25 cellular contexts compared by ENCODE assay signal in genomic region chr1:98143403-98143802, GRCh38.
A peak's percentile ranks its signal among the peaks of the same experiment; 100 is the strongest.
DNase-seq lines count a peak whose midpoint lies in the region; ATAC-seq, FAIRE-seq and TF ChIP-seq lines count a peak whose summit lies in the region.
"Had no signal": no experiment of that assay in that cellular context is flagged by ENCODE, and none has a peak within 500 bp of the region (broad histone marks: within the 10 kb centered on the region; RNA-seq: fewer than 3 reads in every experiment).

No MANE protein-coding gene starts in this region.

- peak; percentile 54 for ATAC-seq in GM18508 (IDR thresholded peaks at IDR 0.05; ENCODE audit: insufficient read depth, unreplicated experiment)
- peak; percentile 61 for ATAC-seq in GM21786 (IDR thresholded peaks at IDR 0.05; ENCODE audit: unreplicated experiment)
- peak; percentile 62 for ATAC-seq in HG03565 (IDR thresholded peaks at IDR 0.05; ENCODE audit: unreplicated experiment)
- ATAC-seq in HG02973 (IDR thresholded peaks at IDR 0.05; ENCODE audit: unreplicated experiment): no peak
- ATAC-seq in HG02938 (IDR thresholded peaks at IDR 0.05; ENCODE audit: unreplicated experiment): no peak
- ATAC-seq: activated CD8-positive, alpha-beta memory T cell treated with anti-CD3 and anti-CD28 coated beads, Interleukin-2, amount 10 ng/mL, durations not matched to agents 7 days and 5 days; mucosa of descending colon; stimulated activated naive B cell treated with anti-CD40 and anti-IgM and Interleukin-4, amounts not matched to agents 10 μg/mL and 1 μg/mL and 100 μg/mL, for 72 hours had no signal

- DNase-seq in epithelial cell of esophagus (ENCODE audit: low read depth) (peak; percentile 67), RCC 7860 (ENCODE audit: low spot score) (no peak), NCI-H748 (lab: John Stamatoyannopoulos, UW; ENCODE audit: unreplicated experiment) (no peak)
- DNase-seq: activated B cell treated with CpG ODN at 0.5 μM for 24 hours; activated CD4-positive, alpha-beta T cell treated with anti-CD3 and anti-CD28 coated beads, Interleukin-2, amount 50 U/mL, for 1 hour; activated CD8-positive, alpha-beta memory T cell treated with anti-CD3 and anti-CD28 coated beads, Interleukin-2, amount 10 ng/mL, durations not matched to agents 7 days and 5 days; activated naive CD4-positive, alpha-beta T cell; activated T-cell treated with anti-CD3 and anti-CD28 coated beads, Interleukin-2, amount 50 U/mL, for 48 hours; cerebellar nuclear complex; DMS79; head of caudate nucleus; mucosa of descending colon; NCI-H187; NCI-H524 treated with DMSO at 0.1 percent for 48 hours; Peyer's patch; stimulated activated CD4-positive, alpha-beta T cell treated with anti-CD3 and anti-CD28 coated beads, Interleukin-15, amount 100 ng/mL, for 24 hours; stimulated activated naive B cell treated with anti-CD40 and anti-IgM and Interleukin-4, amounts not matched to agents 10 μg/mL and 1 μg/mL and 100 μg/mL, for 72 hours had no signal

- no peak for FAIRE-seq in RCC 7860 (lab: Jason Lieb, UNC)

- H3K4me3 ChIP-seq in epithelial cell of esophagus (ENCODE audit: low read length): no peak overlapping the region
- H3K4me3 ChIP-seq: lung, mucosa of descending colon, Peyer's patch, SJSA1, suprapubic skin had no signal

- no peak for TF ChIP-seq CTCF in epithelial cell of esophagus (IDR thresholded peaks at IDR 0.05; ENCODE audit: insufficient read depth, low read depth, low read length, missing control alignments)

Comparison
In these comparisons a context has a peak if more than half of its experiments do, and no peak if none do; other contexts are left out.
1. ATAC-seq: peak in GM18508 (single experiment), GM21786 (single experiment) and HG03565 (single experiment); none in HG02973 (single experiment) and HG02938 (single experiment).